20 cellular contexts compared by ENCODE assay signal in genomic region chr6:36807750-36808149, GRCh38. TPM values are rescaled to one million over a fixed set of nuclear protein-coding genes. Genes with fewer than 3 reads are reported as not detected.
"Had no signal": no experiment of that assay in that cellular context is flagged by ENCODE, and none has a peak within 500 bp of the region (broad histone marks: within the 10 kb centered on the region; RNA-seq: fewer than 3 reads in every experiment).

No MANE protein-coding gene starts in this region.

- H2AFZ ChIP-seq: parathyroid adenoma had no signal

- H3K27me3 ChIP-seq: sigmoid colon, upper lobe of left lung had no signal

- H3K9ac ChIP-seq: parathyroid adenoma had no signal

- H3K9me3 ChIP-seq: lower lobe of right lung, sigmoid colon, spleen, thoracic aorta, tibial nerve, upper lobe of left lung had no signal

- H3K36me3 ChIP-seq: lower lobe of right lung, sigmoid colon, spleen, thoracic aorta, tibial nerve, upper lobe of left lung had no signal

- H3K9me3 Mint-ChIP-seq: effector memory CD8-positive, alpha-beta T cell; immature natural killer cell; natural killer cell; stimulated activated memory B cell treated with anti-CD40 and anti-IgM and Interleukin-4, amounts not matched to agents 10 μg/mL and 1 μg/mL and 100 μg/mL, for 72 hours had no signal

- H3K4me1 Mint-ChIP-seq: immature natural killer cell; natural killer cell; stimulated activated memory B cell treated with anti-CD40 and anti-IgM and Interleukin-4, amounts not matched to agents 10 μg/mL and 1 μg/mL and 100 μg/mL, for 72 hours had no signal

- H3K4me3 ChIP-seq: lower lobe of right lung, sigmoid colon, spleen, thoracic aorta, tibial nerve, upper lobe of left lung had no signal

- H3K36me3 Mint-ChIP-seq: immature natural killer cell; natural killer cell; stimulated activated memory B cell treated with anti-CD40 and anti-IgM and Interleukin-4, amounts not matched to agents 10 μg/mL and 1 μg/mL and 100 μg/mL, for 72 hours had no signal

- H3K4me1 ChIP-seq: lower lobe of right lung, parathyroid adenoma, sigmoid colon, spleen, tibial nerve, upper lobe of left lung had no signal

- H3K4me3 Mint-ChIP-seq: effector memory CD8-positive, alpha-beta T cell; immature natural killer cell; natural killer cell; stimulated activated memory B cell treated with anti-CD40 and anti-IgM and Interleukin-4, amounts not matched to agents 10 μg/mL and 1 μg/mL and 100 μg/mL, for 72 hours had no signal

- DNase-seq: cortex of kidney; effector memory CD8-positive, alpha-beta T cell; hypothalamus; immature natural killer cell; islet precursor cell; left ventricle myocardium superior; lower lobe of right lung; natural killer cell; sigmoid colon; spleen; stimulated activated CD4-positive, alpha-beta T cell treated with anti-CD3 and anti-CD28 coated beads, Interleukin-4, amount 100 ng/mL, for 4 hours; stimulated activated naive CD8-positive, alpha-beta T cell treated with anti-CD3 and anti-CD28 coated beads, Interleukin-15, Interleukin-2, amounts not matched to agents 100 U/mL and 50 U/mL, for 24 hours; substantia nigra; upper lobe of left lung had no signal

- ATAC-seq: effector memory CD8-positive, alpha-beta T cell; left ventricle myocardium superior; lower lobe of right lung; natural killer cell; stimulated activated memory B cell treated with anti-CD40 and anti-IgM and Interleukin-4, amounts not matched to agents 10 μg/mL and 1 μg/mL and 100 μg/mL, for 72 hours; stimulated activated naive CD8-positive, alpha-beta T cell treated with anti-CD3 and anti-CD28 coated beads, Interleukin-15, Interleukin-2, amounts not matched to agents 100 U/mL and 50 U/mL, for 24 hours had no signal

- H3K27ac ChIP-seq: lower lobe of right lung, parathyroid adenoma, sigmoid colon, spleen, thoracic aorta, tibial nerve, upper lobe of left lung had no signal

- H3K27ac Mint-ChIP-seq: effector memory CD8-positive, alpha-beta T cell; immature natural killer cell; natural killer cell; progenitor cell of endocrine pancreas; stimulated activated memory B cell treated with anti-CD40 and anti-IgM and Interleukin-4, amounts not matched to agents 10 μg/mL and 1 μg/mL and 100 μg/mL, for 72 hours had no signal

RNA-seq across cellular contexts. Expression of gene CPNE5, which starts 31.5 kb away (rescaled TPM):
- total RNA-seq: osteoblast had no signal
